ENCODE assay signal across 8 cellular contexts in the genomic region with DNA sequence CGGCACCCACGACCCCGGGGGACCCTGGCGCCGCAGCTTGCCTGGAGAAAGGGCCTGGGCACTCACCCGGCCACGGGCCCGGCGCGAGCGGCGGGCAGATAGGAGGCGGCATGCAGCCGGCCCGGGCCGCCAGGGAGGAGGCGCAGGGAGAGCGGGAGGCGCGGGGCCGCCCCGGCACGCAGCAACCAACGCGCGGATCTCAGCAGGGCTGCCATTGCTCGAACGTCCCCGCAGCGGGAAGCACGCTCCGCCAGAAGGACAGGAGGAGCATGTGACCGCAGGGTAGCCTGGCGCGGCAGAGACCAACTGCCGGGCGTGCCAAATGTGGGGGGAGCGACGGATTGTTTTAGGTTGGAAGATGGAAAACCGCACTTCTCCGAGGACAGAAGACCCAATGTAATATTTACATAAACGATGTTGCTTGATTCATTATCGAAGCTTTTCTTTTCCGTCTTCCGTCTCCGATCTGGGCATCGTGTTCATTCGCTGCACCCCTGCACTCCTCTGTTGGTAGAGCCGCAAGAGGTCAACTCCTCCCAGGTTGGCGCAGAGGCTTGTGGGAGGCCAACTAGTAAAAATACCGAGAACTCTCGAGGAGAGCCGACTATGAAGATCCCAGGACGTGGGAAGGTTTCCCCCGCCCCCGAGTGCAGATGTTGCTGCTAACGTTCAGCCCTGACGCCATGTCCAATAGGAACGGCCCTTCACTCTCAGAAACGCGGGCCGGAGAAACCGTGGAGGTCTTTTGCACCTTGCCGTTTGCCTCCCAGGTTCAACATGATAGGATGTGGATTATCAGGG. TPM values are rescaled to one million over a fixed set of nuclear protein-coding genes. Genes with fewer than 3 reads are reported as not detected.
DNase-seq lines count a peak whose midpoint lies in the region; ATAC-seq and TF ChIP-seq lines count a peak whose summit lies in the region.

A gene (minus strand): TSS at position 257 of the 801 bp plus-strand sequence. CDS start 42 bp downstream, at position 215.

- peak; percentile 96 for ATAC-seq in CD8-positive, alpha-beta T cell
- ATAC-seq in GM19467 (IDR thresholded peaks at IDR 0.05; ENCODE audit: unreplicated experiment) (peak; percentile 89), lower lobe of right lung (peak; percentile 99)

- CTCF ChIA-PET in CD8-positive, alpha-beta T cell (lab: Charles Lee) = no interaction called here

- peaks cover 2% of the 10 kb centered on the region for H3K27me3 Mint-ChIP-seq in CD8-positive, alpha-beta T cell (ENCODE audit: low read depth)

- peaks cover 36% of the 10 kb centered on the region for H3K36me3 Mint-ChIP-seq in CD8-positive, alpha-beta T cell

- peak within 1 kb of the TSS; percentile 96 for H3K27ac Mint-ChIP-seq in CD8-positive, alpha-beta T cell

- no peaks in the 10 kb centered on the region for H3K36me3 ChIP-seq in CD8-positive, alpha-beta T cell (ENCODE audit: insufficient read depth, low read length)
- H3K36me3 ChIP-seq in lower lobe of right lung = peaks cover 8% of the 10 kb centered on the region

- H3K4me3 ChIP-seq in CD8-positive, alpha-beta T cell (ENCODE audit: low read depth, low read length) = peak within 1 kb of the TSS; percentile 78
- H3K4me3 ChIP-seq in lower lobe of right lung = peak within 1 kb of the TSS; percentile 100

- H3K9me3 Mint-ChIP-seq in CD8-positive, alpha-beta T cell = no peaks in the 10 kb centered on the region

- TF ChIP-seq CTCF in CD8-positive, alpha-beta T cell (IDR thresholded peaks at IDR 0.05) = no peak
- TF ChIP-seq CTCF in lower lobe of right lung (IDR thresholded peaks at IDR 0.05) = no peak

- peaks cover 51% of the 10 kb centered on the region for H3K4me1 Mint-ChIP-seq in CD8-positive, alpha-beta T cell (ENCODE audit: low read depth)

- POLR2A ChIA-PET in CD8-positive, alpha-beta T cell (lab: Charles Lee) = interaction anchor here (1.3 to 1.4 kb wide), 2 partner anchors 13 to 1186 kb away, joined by 3 to 4 read pairs; no protein-coding TSS in a partner anchor

- no peaks in the 10 kb centered on the region for H3K9me3 ChIP-seq in CD8-positive, alpha-beta T cell (ENCODE audit: low read length)
- H3K9me3 ChIP-seq in lower lobe of right lung = no peaks in the 10 kb centered on the region

- H3K27ac ChIP-seq in CD8-positive, alpha-beta T cell (ENCODE audit: low read depth, low read length) = peak within 1 kb of the TSS; percentile 65
- peak within 1 kb of the TSS; percentile 88 for H3K27ac ChIP-seq in lower lobe of right lung

- H3K4me3 Mint-ChIP-seq in CD8-positive, alpha-beta T cell = peak within 1 kb of the TSS; percentile 91

- no peaks in the 10 kb centered on the region for H3K27me3 ChIP-seq in CD8-positive, alpha-beta T cell (ENCODE audit: insufficient read depth, low read length)
- H3K27me3 ChIP-seq in lower lobe of right lung (ENCODE audit: low read depth) = no peaks in the 10 kb centered on the region

- H3K4me1 ChIP-seq in CD8-positive, alpha-beta T cell (ENCODE audit: insufficient read depth, low read length) = peaks cover 36% of the 10 kb centered on the region
- peaks cover 26% of the 10 kb centered on the region for H3K4me1 ChIP-seq in lower lobe of right lung

- peak; percentile 77 to 93 (median 85) for DNase-seq in CD8-positive, alpha-beta T cell
- DNase-seq in HS-5 (ENCODE audit: low read depth) (peak; percentile 90), lower lobe of right lung (peak; percentile 93)
- peak; percentile 72 for DNase-seq in NK-92 treated with Interleukin-12 subunit alpha and Interleukin-12 subunit beta, amount 100 ng/mL, for 24 hours (lab: John Stamatoyannopoulos, UW)
- DNase-seq in activated CD8-positive, alpha-beta memory T cell treated with anti-CD3 and anti-CD28 coated beads for 24 hours = peak; percentile 92
- peak; percentile 89 for DNase-seq in effector CD4-positive, alpha-beta T cell
- peak; percentile 78 to 87 (median 86) for DNase-seq in stimulated activated CD4-positive, alpha-beta T cell treated with anti-CD3 and anti-CD28 coated beads, TNF-alpha, amount 100 ng/mL, for 24 hours (ENCODE audit: low read depth in 3 of 3)

- intact Hi-C loops in CD8-positive, alpha-beta T cell (cut with DNase I, micrococcal nuclease) = loop anchor here (1.0 to 10.0 kb wide), 10 partner anchors 171 to 1659 kb away; a partner anchor contains a TSS
- intact Hi-C loops in lower lobe of right lung (cut with DNase I) = no loop called here

RNA-seq across cellular contexts. Expression of the gene that starts here (rescaled TPM):
- total RNA-seq in CD8-positive, alpha-beta T cell = 10 to 100 TPM; 62.8 to 67.2 TPM
- total RNA-seq in lower lobe of right lung = 58.0 TPM

Comparison
In these comparisons a context has a peak if more than half of its experiments do, and no peak if none do; other contexts are left out.
1. Peak in every context shown above with its lines: DNase-seq, ATAC-seq, H3K4me3 ChIP-seq and H3K27ac ChIP-seq.